1 cellular context compared by ENCODE assay signal in genomic region chrX:24150051-24150790, GRCh38.
TF ChIP-seq lines count a peak whose summit lies in the region.

No MANE protein-coding gene starts in this region.

TF ChIP-seq in K562, 482 proteins besides CTCF, POLR2A, EP300 and RAD21 (continued from another document and continues in another):
- TF ChIP-seq ZNF324 (CRISPR knock-in tag; IDR thresholded peaks at IDR 0.05) (no peak), ZFP1 (CRISPR knock-in tag; IDR thresholded peaks at IDR 0.05) (no peak), SAFB (IDR thresholded peaks at IDR 0.05; ENCODE audit: borderline replicate concordance, low read depth, low read length) (no peak), NUFIP1 (IDR thresholded peaks at IDR 0.05; ENCODE audit: partially characterized antibody) (no peak), TFE3 (CRISPR knock-in tag; IDR thresholded peaks at IDR 0.05) (no peak), GTF3C2 (IDR thresholded peaks at IDR 0.05; ENCODE audit: borderline replicate concordance, extremely low read depth, insufficient read length) (no peak), NR2C1 (IDR thresholded peaks at IDR 0.05) (no peak), NR2C1 (tag; IDR thresholded peaks at IDR 0.05) (no peak), RB1 (IDR thresholded peaks at IDR 0.05; ENCODE audit: low read depth) (peak; percentile 80; the same call in 1 of the 2 replicates), ETS2 (tag; IDR thresholded peaks at IDR 0.05; ENCODE audit: borderline replicate concordance, poor library complexity, severe bottlenecking) (no peak), THRAP3 (IDR thresholded peaks at IDR 0.05; ENCODE audit: borderline replicate concordance) (no peak), ETV5 (CRISPR knock-in tag; IDR thresholded peaks at IDR 0.05; ENCODE audit: low read depth) (no peak; the same call in 1 of the 2 replicates), POLR2AphosphoS2 (IDR thresholded peaks at IDR 0.05; ENCODE audit: low read length) (no peak), ZNF133 (CRISPR knock-in tag; IDR thresholded peaks at IDR 0.05) (no peak), HDGF (IDR thresholded peaks at IDR 0.05) (no peak), ZNF511 (CRISPR knock-in tag; IDR thresholded peaks at IDR 0.05) (no peak), CREM (IDR thresholded peaks at IDR 0.05; ENCODE audit: low read depth) (peak; percentile 51; the same call in 1 of the 2 replicates), ZNF668 (CRISPR knock-in tag; IDR thresholded peaks at IDR 0.05) (no peak), BMI1 (IDR thresholded peaks at IDR 0.05; ENCODE audit: low read length) (no peak), RBFOX2 (IDR thresholded peaks at IDR 0.05; ENCODE audit: low read depth, low read length) (peak; percentile 77), ZHX1 (conservative IDR thresholded peaks at IDR 0.05; ENCODE audit: low read length) (no peak; the same call in 1 of the 2 replicates), STAT5A (IDR thresholded peaks at IDR 0.05; ENCODE audit: borderline replicate concordance, low read length) (no peak), SIN3B (IDR thresholded peaks at IDR 0.05; ENCODE audit: low read depth) (no peak), ZBTB43 (CRISPR knock-in tag; IDR thresholded peaks at IDR 0.05) (0 out of 2 replicates have a peak, but pooled peaks have one; percentile 50), ZBTB2 (IDR thresholded peaks at IDR 0.05) (no peak), KLF6 (CRISPR knock-in tag; IDR thresholded peaks at IDR 0.05; ENCODE audit: borderline replicate concordance) (no peak), MTF1 (CRISPR knock-in tag; IDR thresholded peaks at IDR 0.05; ENCODE audit: borderline replicate concordance) (no peak), HDAC6 (IDR thresholded peaks at IDR 0.05; ENCODE audit: low read depth, low read length) (no peak), USF2 (CRISPR knock-in tag; IDR thresholded peaks at IDR 0.05) (no peak; the same call in 1 of the 2 replicates), ZNF655 (CRISPR knock-in tag; IDR thresholded peaks at IDR 0.05) (no peak), ZNF75A (CRISPR knock-in tag; IDR thresholded peaks at IDR 0.05) (no peak), MYC (IDR thresholded peaks at IDR 0.05; ENCODE audit: low read depth, low read length) (peak; percentile 84), MYC (CRISPR knock-in tag; IDR thresholded peaks at IDR 0.05; ENCODE audit: borderline replicate concordance, low read depth) (no peak), GTF2A2 (tag; IDR thresholded peaks at IDR 0.05) (no peak), ZNF224 (CRISPR knock-in tag; IDR thresholded peaks at IDR 0.05) (no peak), KDM1A (IDR thresholded peaks at IDR 0.05) (no peak), ZNF398 (CRISPR knock-in tag; IDR thresholded peaks at IDR 0.05) (no peak), ETS1 (conservative IDR thresholded peaks at IDR 0.05; ENCODE audit: control insufficient read depth, low read depth, low read length) (peak; percentile 47; the same call in 1 of the 2 replicates), RAD51 (IDR thresholded peaks at IDR 0.05; ENCODE audit: borderline replicate concordance, low read depth) (no peak), ZNF707 (CRISPR knock-in tag; conservative IDR thresholded peaks at IDR 0.05) (no peak), HMG20B (CRISPR knock-in tag; IDR thresholded peaks at IDR 0.05) (no peak), ZNF766 (CRISPR knock-in tag; conservative IDR thresholded peaks at IDR 0.05) (0 out of 2 replicates have a peak, but pooled peaks have one; percentile 18), ZNF592 (IDR thresholded peaks at IDR 0.05) (no peak)
